Comparison of ENCODE assay signal across 8 cellular contexts in the genomic region with DNA sequence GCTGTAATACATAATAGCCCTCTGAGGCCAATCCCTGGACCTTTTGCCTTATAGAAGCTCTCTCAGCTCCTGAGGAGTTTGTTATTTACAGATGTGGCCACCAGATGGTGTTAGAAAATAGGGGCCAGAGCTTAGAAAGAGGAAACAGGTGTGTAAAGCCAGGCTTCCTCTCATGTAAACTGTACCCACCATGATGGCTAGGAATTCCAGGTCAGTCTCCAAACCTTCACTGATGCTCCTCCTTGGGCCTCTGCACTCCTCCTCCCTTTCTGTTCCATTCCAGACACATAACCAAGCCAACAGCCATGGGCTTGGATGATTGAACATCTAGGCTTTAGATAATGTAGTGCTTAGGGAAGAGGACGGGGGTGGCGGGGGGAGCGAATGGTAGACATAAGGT. TPM values are rescaled to one million over a fixed set of nuclear protein-coding genes. Genes with fewer than 3 reads are reported as not detected.
DNase-seq lines count a peak whose midpoint lies in the region; ATAC-seq and TF ChIP-seq lines count a peak whose summit lies in the region.

No MANE protein-coding gene starts in this region.

- no peak overlapping the region for H4K8ac ChIP-seq in mesenchymal stem cell (ENCODE audit: low read length)

- H3K4me3 ChIP-seq in DND-41 (ENCODE audit: low read depth in 1 of 2, low read length in 2 of 2) = no peak overlapping the region
- no peak overlapping the region for H3K4me3 ChIP-seq in MM.1S (ENCODE audit: low read length)
- no peak overlapping the region for H3K4me3 ChIP-seq in Peyer's patch
- H3K4me3 ChIP-seq in mesenchymal stem cell (ENCODE audit: insufficient read depth in 1 of 2, low read depth in 1 of 2, low read length in 2 of 2) = no peak overlapping the region
- H3K4me3 ChIP-seq in CD8-positive, alpha-beta memory T cell (ENCODE audit: low read length) = no peak overlapping the region

- no peaks in the 10 kb centered on the region for H3K9me2 ChIP-seq in MM.1S (replicated peaks; ENCODE audit: insufficient read depth, low read length)

- no peak overlapping the region for H4K91ac ChIP-seq in mesenchymal stem cell (ENCODE audit: low read length)

- no peak overlapping the region for H3K4me2 ChIP-seq in DND-41 (ENCODE audit: insufficient read depth, low read length)
- H3K4me2 ChIP-seq in MM.1S (ENCODE audit: low read depth, low read length) = no peak overlapping the region
- H3K4me2 ChIP-seq in mesenchymal stem cell (ENCODE audit: low read length, poor library complexity, severe bottlenecking) = no peak overlapping the region

- H3K27ac ChIP-seq in DND-41 (ENCODE audit: low read length) = peak overlapping the region; percentile 47
- no peak overlapping the region for H3K27ac ChIP-seq in MM.1S (ENCODE audit: low read length)
- no peak overlapping the region for H3K27ac ChIP-seq in Peyer's patch
- no peak overlapping the region for H3K27ac ChIP-seq in mesenchymal stem cell (ENCODE audit: low read length, poor library complexity, severe bottlenecking)
- no peak overlapping the region for H3K27ac ChIP-seq in CD8-positive, alpha-beta memory T cell (ENCODE audit: low read depth, low read length)

- H3K27ac Mint-ChIP-seq in effector memory CD8-positive, alpha-beta T cell = peak overlapping the region in 1 of 2 donors; percentile 18
- H3K27ac Mint-ChIP-seq in CD8-positive, alpha-beta memory T cell = peak overlapping the region in 1 of 8 donors; percentile 37

- peaks cover 11% of the 10 kb centered on the region for H3K36me3 Mint-ChIP-seq in effector memory CD8-positive, alpha-beta T cell (ENCODE audit: insufficient read depth)
- peaks cover 0 to 8% (median under 1%) of the 10 kb centered on the region in 3 donors for H3K36me3 Mint-ChIP-seq in CD8-positive, alpha-beta memory T cell

- no peak overlapping the region for H3K23ac ChIP-seq in mesenchymal stem cell (ENCODE audit: low read length in 2 of 2)

- TF ChIP-seq CTCF in DND-41 (IDR thresholded peaks at IDR 0.05; ENCODE audit: borderline replicate concordance, extremely low read depth, low read length, poor library complexity, severe bottlenecking) = peak; percentile 74
- peak; percentile 69 for TF ChIP-seq CTCF in MM.1S (IDR thresholded peaks at IDR 0.05; ENCODE audit: low read length)
- peak; percentile 21 to 75 (median 64) for TF ChIP-seq CTCF in Peyer's patch (IDR thresholded peaks at IDR 0.05)

- H3K36me3 ChIP-seq in DND-41 (ENCODE audit: insufficient read depth, low read length) = peaks cover 86% of the 10 kb centered on the region
- no peaks in the 10 kb centered on the region for H3K36me3 ChIP-seq in MM.1S (replicated peaks; ENCODE audit: insufficient read depth, low read length)
- H3K36me3 ChIP-seq in Peyer's patch = peaks cover 0 to 23% (median 0%) of the 10 kb centered on the region in 3 donors
- peaks cover 19 to 34% of the 10 kb centered on the region in 2 experiments for H3K36me3 ChIP-seq in mesenchymal stem cell (ENCODE audit: control insufficient read depth in 1 of 2, insufficient read depth in 2 of 2, low read depth in 1 of 2, low read length in 2 of 2)
- no peaks in the 10 kb centered on the region for H3K36me3 ChIP-seq in CD8-positive, alpha-beta memory T cell (ENCODE audit: insufficient read depth, low read length)

- WGBS in mesenchymal stem cell = 97% methylated on average over 3 of the region's 3 CpGs

- H3K79me1 ChIP-seq in mesenchymal stem cell (replicated peaks; ENCODE audit: low read length, poor library complexity, severe bottlenecking) = peaks cover 5% of the 10 kb centered on the region

- no peak overlapping the region for H2AK5ac ChIP-seq in mesenchymal stem cell (ENCODE audit: low read length, severe bottlenecking)

- peak; percentile 55 for DNase-seq in DND-41
- DNase-seq in MM.1S = peak; percentile 74
- peak in 1 of 3 donors; percentile 59 for DNase-seq in Peyer's patch
- DNase-seq in effector memory CD8-positive, alpha-beta T cell = peak in 1 of 3 experiments; percentile 6
- DNase-seq in mesenchymal stem cell = peak; percentile 54
- no peak for DNase-seq in CD8-positive, alpha-beta memory T cell

- H4K20me1 ChIP-seq in DND-41 (ENCODE audit: insufficient read depth, low read length) = no peaks in the 10 kb centered on the region
- no peaks in the 10 kb centered on the region for H4K20me1 ChIP-seq in MM.1S (ENCODE audit: insufficient read depth, low read length)

- no peak overlapping the region for H2BK15ac ChIP-seq in mesenchymal stem cell (ENCODE audit: low read depth, poor library complexity, severe bottlenecking)

- H3K27me3 ChIP-seq in DND-41 (ENCODE audit: insufficient read depth, low read length, poor library complexity) (no peaks in the 10 kb centered on the region), MM.1S (replicated peaks; ENCODE audit: insufficient read depth, low read length) (no peaks in the 10 kb centered on the region), Peyer's patch (no peaks in the 10 kb centered on the region), mesenchymal stem cell (ENCODE audit: control insufficient read depth in 1 of 2, insufficient read depth in 1 of 2, low read length in 2 of 2) (no peaks in the 10 kb centered on the region)
- H3K27me3 ChIP-seq in CD8-positive, alpha-beta memory T cell (ENCODE audit: insufficient read depth, low read length, poor library complexity, severe bottlenecking) = no peaks in the 10 kb centered on the region

- no peaks in the 10 kb centered on the region for H3K9me3 ChIP-seq in DND-41 (ENCODE audit: insufficient read depth, low read length, severe bottlenecking)
- H3K9me3 ChIP-seq in MM.1S (replicated peaks; ENCODE audit: insufficient read depth, low read length) = no peaks in the 10 kb centered on the region
- no peaks in the 10 kb centered on the region for H3K9me3 ChIP-seq in Peyer's patch
- no peaks in the 10 kb centered on the region for H3K9me3 ChIP-seq in mesenchymal stem cell (ENCODE audit: control insufficient read depth, low read length)
- H3K9me3 ChIP-seq in CD8-positive, alpha-beta memory T cell (ENCODE audit: low read length) = no peaks in the 10 kb centered on the region

- no peak for TF ChIP-seq POLR2A in Peyer's patch (IDR thresholded peaks at IDR 0.05)

- H2BK120ac ChIP-seq in mesenchymal stem cell (ENCODE audit: low read depth, low read length) = no peak overlapping the region

- no peak overlapping the region for H3K18ac ChIP-seq in mesenchymal stem cell (ENCODE audit: low read depth in 1 of 2, low read length in 2 of 2)

- CTCF ChIA-PET in CD8-positive, alpha-beta memory T cell (lab: Charles Lee) = interaction anchor here (0.8 to 1.3 kb wide), 3 partner anchors 19 to 336 kb away, joined by 3 to 8 read pairs (median 3); no protein-coding TSS in a partner anchor

- POLR2A ChIA-PET in CD8-positive, alpha-beta memory T cell (lab: Charles Lee) = no interaction called here

- H3K79me2 ChIP-seq in DND-41 (ENCODE audit: insufficient read depth, low read length) = peaks cover 79% of the 10 kb centered on the region
- H3K79me2 ChIP-seq in MM.1S (ENCODE audit: low read length) = no peaks in the 10 kb centered on the region

- no peaks in the 10 kb centered on the region for H3K27me3 Mint-ChIP-seq in effector memory CD8-positive, alpha-beta T cell
- H3K27me3 Mint-ChIP-seq in CD8-positive, alpha-beta memory T cell = no peaks in the 10 kb centered on the region

- H3K4me1 ChIP-seq in DND-41 (ENCODE audit: insufficient read depth, low read length) (peaks cover 37% of the 10 kb centered on the region), MM.1S (ENCODE audit: low read length) (peaks cover 30% of the 10 kb centered on the region), Peyer's patch (peaks cover 0 to 9% (median 0%) of the 10 kb centered on the region in 4 donors), mesenchymal stem cell (ENCODE audit: control insufficient read depth, insufficient read depth, low read depth, low read length) (peaks cover 4% of the 10 kb centered on the region)
- H3K4me1 ChIP-seq in CD8-positive, alpha-beta memory T cell (ENCODE audit: insufficient read depth, low read length) = no peaks in the 10 kb centered on the region

- peaks cover 7% of the 10 kb centered on the region; the same call in 1 of the 2 replicates for H3F3A ChIP-seq in MM.1S (ENCODE audit: insufficient read depth, low read length)

- no peaks in the 10 kb centered on the region for H3K9me3 Mint-ChIP-seq in effector memory CD8-positive, alpha-beta T cell
- H3K9me3 Mint-ChIP-seq in CD8-positive, alpha-beta memory T cell = no peaks in the 10 kb centered on the region

- ATAC-seq in DND-41 (ENCODE audit: insufficient read depth, low read depth) = peak; percentile 75
- ATAC-seq in GM21737 (IDR thresholded peaks at IDR 0.05; ENCODE audit: unreplicated experiment) = peak; percentile 39
- peak; percentile 47 for ATAC-seq in effector memory CD8-positive, alpha-beta T cell (replicated peaks)
- no peak for ATAC-seq in HG03378 (IDR thresholded peaks at IDR 0.05; ENCODE audit: unreplicated experiment)

- H2BK12ac ChIP-seq in mesenchymal stem cell (ENCODE audit: low read length in 2 of 2) = no peak overlapping the region

- H2AFZ ChIP-seq in DND-41 (ENCODE audit: low read depth, low read length) (no peak overlapping the region), MM.1S (ENCODE audit: low read length) (no peak overlapping the region), mesenchymal stem cell (ENCODE audit: low read depth, low read length) (no peak overlapping the region)

- no peak overlapping the region for H3K14ac ChIP-seq in mesenchymal stem cell (ENCODE audit: low read length in 2 of 2)

- H3K4ac ChIP-seq in mesenchymal stem cell (ENCODE audit: low read depth in 1 of 2, low read length in 2 of 2) = no peak overlapping the region

- H3K4me1 Mint-ChIP-seq in effector memory CD8-positive, alpha-beta T cell (ENCODE audit: low read depth in 2 of 2) = peaks cover 0 to under 1% of the 10 kb centered on the region in 2 donors
- H3K4me1 Mint-ChIP-seq in CD8-positive, alpha-beta memory T cell = no peaks in the 10 kb centered on the region

- H3K9ac ChIP-seq in DND-41 (ENCODE audit: low read depth, low read length) (no peak overlapping the region), MM.1S (ENCODE audit: low read length) (no peak overlapping the region), mesenchymal stem cell (ENCODE audit: low read length) (no peak overlapping the region)

- H2BK5ac ChIP-seq in mesenchymal stem cell (ENCODE audit: low read depth, low read length, poor library complexity, severe bottlenecking) = no peak overlapping the region

- no peak overlapping the region for H3K4me3 Mint-ChIP-seq in effector memory CD8-positive, alpha-beta T cell
- no peak overlapping the region for H3K4me3 Mint-ChIP-seq in CD8-positive, alpha-beta memory T cell

RNA-seq across cellular contexts. Expression of a gene that starts 39.7 kb away (rescaled TPM):
- total RNA-seq in Peyer's patch = 10 to 100 TPM in 3 of 4 donors, 1 to 10 TPM in 1; 6.6 to 30.6 (median 13.3) TPM
- 7.1 TPM for polyA plus RNA-seq in mesenchymal stem cell (2013, experiment 1 of 2)
- polyA plus RNA-seq in mesenchymal stem cell (2013, experiment 2 of 2) = 6.9 TPM
- 1 to 10 TPM; 4.4 TPM for total RNA-seq in CD8-positive, alpha-beta memory T cell
- polyA plus RNA-seq in CD8-positive, alpha-beta memory T cell = 1.1 TPM

RNA-seq across cellular contexts. Expression of a gene that starts 40.0 kb away (rescaled TPM):
- 10 to 100 TPM in 3 of 4 donors, 1 to 10 TPM in 1; 8.7 to 25.2 (median 16.9) TPM for total RNA-seq in Peyer's patch
- 11.7 TPM for polyA plus RNA-seq in mesenchymal stem cell (2013, experiment 1 of 2)
- polyA plus RNA-seq in mesenchymal stem cell (2013, experiment 2 of 2) = 12.2 TPM
- total RNA-seq in CD8-positive, alpha-beta memory T cell = 1 to 10 TPM; 4.6 to 4.9 TPM
- 3.3 TPM for polyA plus RNA-seq in CD8-positive, alpha-beta memory T cell

Comparison
In these comparisons a context has a peak if more than half of its experiments do, and no peak if none do; other contexts are left out.
1. DNase-seq: peak in DND-41 (single experiment), MM.1S (single experiment) and mesenchymal stem cell (single experiment); none in CD8-positive, alpha-beta memory T cell (0 of 5).
2. Peak in every context shown above with its lines, with median percentiles within 50 percentile points of each other: CTCF ChIP-seq.